In genomic region chr15:47119349-47119748, GRCh38 we compare ENCODE assay signal across 31 cellular contexts.
"Had no signal": no experiment of that assay in that cellular context is flagged by ENCODE, and none has a peak within 500 bp of the region (broad histone marks: within the 10 kb centered on the region; RNA-seq: fewer than 3 reads in every experiment).

No MANE protein-coding gene starts in this region.

- H3K27ac ChIP-seq: adrenal gland, body of pancreas, brain microvascular endothelial cell, breast epithelium, cardiac muscle cell had no signal

- H3K4me3 ChIP-seq: adrenal gland, body of pancreas, breast epithelium, cardiac muscle cell had no signal

- DNase-seq: activated effector memory CD4-positive, alpha-beta T cell treated with anti-CD3 and anti-CD28 coated beads, Interleukin-2, amount 50 U/mL, for 16 hours; activated effector memory CD4-positive, alpha-beta T cell treated with Interleukin-2 at 50 U/mL for 16 hours; activated gamma-delta T cell; activated gamma-delta T cell treated with Interleukin-2 at 50 U/mL for 16 hours; activated naive CD4-positive, alpha-beta T cell; activated naive CD4-positive, alpha-beta T cell treated with anti-CD3 and anti-CD28 coated beads for 36 hours; activated naive CD4-positive, alpha-beta T cell treated with anti-CD3 and anti-CD28 coated beads, Interleukin-2, amount 10 ng/mL, durations not matched to agents 7 days and 5 days; activated naive CD4-positive, alpha-beta T cell treated with anti-CD3 and anti-CD28 coated beads, Interleukin-2, amount 50 U/mL, for 16 hours; activated naive CD4-positive, alpha-beta T cell treated with Interleukin-2 at 50 U/mL for 16 hours; activated naive CD8-positive, alpha-beta T cell treated with anti-CD3 and anti-CD28 coated beads for 36 hours; activated naive CD8-positive, alpha-beta T cell treated with anti-CD3 and anti-CD28 coated beads, Interleukin-2, amount 10 ng/mL, durations not matched to agents 7 days and 5 days; activated naive CD8-positive, alpha-beta T cell treated with anti-CD3 and anti-CD28 coated beads, Interleukin-2, amount 50 U/mL, for 24 hours; activated T-cell treated with anti-CD3 and anti-CD28 coated beads, Interleukin-2, amount 50 U/mL, for 1 hour; activated T-cell treated with anti-CD3 and anti-CD28 coated beads, Interleukin-2, amount 50 U/mL, for 24 hours; activated T-cell treated with anti-CD3 and anti-CD28 coated beads, Interleukin-2, amount 50 U/mL, for 4 hours; activated T-cell treated with anti-CD3 and anti-CD28 coated beads, Interleukin-2, amount 50 U/mL, for 48 hours; activated T-cell treated with anti-CD3 and anti-CD28 coated beads, Interleukin-2, amount 50 U/mL, for 72 hours; adrenal gland; amniotic stem cell; amygdala; anterior cingulate cortex; aorta; body of pancreas; brain microvascular endothelial cell; caudate nucleus; central memory CD4-positive, alpha-beta T cell; cerebellar nuclear complex had no signal

- ATAC-seq: activated naive CD4-positive, alpha-beta T cell treated with anti-CD3 and anti-CD28 coated beads, Interleukin-2, amount 50 U/mL, for 72 hours; activated naive CD8-positive, alpha-beta T cell treated with anti-CD3 and anti-CD28 coated beads, Interleukin-2, amount 50 U/mL, for 24 hours; activated T-cell treated with anti-CD3 and anti-CD28 coated beads, Interleukin-2, amount 50 U/mL, for 4 hours; activated T-cell treated with anti-CD3 and anti-CD28 coated beads, Interleukin-2, amount 50 U/mL, for 72 hours; activated T-helper 17 cell treated with anti-CD3 and anti-CD28 coated beads, Interleukin-2, amount 50 U/mL, for 72 hours; body of pancreas had no signal

- H3K27me3 ChIP-seq: adrenal gland, body of pancreas, brain microvascular endothelial cell, breast epithelium, cardiac muscle cell had no signal

- H3K4me1 ChIP-seq: adrenal gland, body of pancreas, breast epithelium had no signal

- H3K9me3 ChIP-seq: adrenal gland, body of pancreas had no signal

- H3K36me3 ChIP-seq: adrenal gland, brain microvascular endothelial cell, cardiac muscle cell had no signal
